ENCODE assay signal across 27 cellular contexts in genomic region chr6:87534377-87535047, GRCh38.
"Had no signal": no experiment of that assay in that cellular context is flagged by ENCODE, and none has a peak within 500 bp of the region (broad histone marks: within the 10 kb centered on the region; RNA-seq: fewer than 3 reads in every experiment).

No MANE protein-coding gene starts in this region.

- ATAC-seq: activated CD4-positive, alpha-beta T cell treated with anti-CD3 and anti-CD28 coated beads for 36 hours; activated T-cell treated with anti-CD3 and anti-CD28 coated beads, Interleukin-2, amount 50 U/mL, for 4 hours; gastrocnemius medialis; left colon; naive thymus-derived CD8-positive, alpha-beta T cell; psoas muscle had no signal

- H3K4me1 ChIP-seq: esophagus squamous epithelium, gastrocnemius medialis, psoas muscle, right atrium auricular region, stomach, suprapubic skin had no signal

- H3K4me3 Mint-ChIP-seq: activated B cell treated with CpG ODN at 0.5 μM for 24 hours; activated CD4-positive, alpha-beta T cell treated with anti-CD3 and anti-CD28 coated beads for 36 hours; activated naive CD8-positive, alpha-beta T cell treated with anti-CD3 and anti-CD28 coated beads for 36 hours; activated T-cell treated with anti-CD3 and anti-CD28 coated beads, Interleukin-2, amount 50 U/mL, for 4 hours; endodermal cell; naive thymus-derived CD8-positive, alpha-beta T cell had no signal

- H3K27ac ChIP-seq: cardiac muscle cell, esophagus squamous epithelium, gastrocnemius medialis, ovary, psoas muscle, right atrium auricular region, stomach, suprapubic skin, tibial nerve had no signal

- H3K27ac Mint-ChIP-seq: activated B cell treated with CpG ODN at 0.5 μM for 24 hours; activated CD4-positive, alpha-beta T cell treated with anti-CD3 and anti-CD28 coated beads for 36 hours; activated naive CD8-positive, alpha-beta T cell treated with anti-CD3 and anti-CD28 coated beads for 36 hours; endodermal cell had no signal

- H3K27me3 ChIP-seq: cardiac muscle cell, esophagus squamous epithelium, gastrocnemius medialis, ovary, right atrium auricular region, stomach, suprapubic skin, tibial nerve had no signal

- H3K27me3 Mint-ChIP-seq: activated B cell treated with CpG ODN at 0.5 μM for 24 hours; activated CD4-positive, alpha-beta T cell treated with anti-CD3 and anti-CD28 coated beads for 36 hours; activated naive CD8-positive, alpha-beta T cell treated with anti-CD3 and anti-CD28 coated beads for 36 hours; naive thymus-derived CD8-positive, alpha-beta T cell had no signal

- H3K4me3 ChIP-seq: cardiac muscle cell, esophagus squamous epithelium, gastrocnemius medialis, ovary, psoas muscle, right atrium auricular region, stomach, suprapubic skin, tibial nerve had no signal

- H3K9me3 ChIP-seq: esophagus squamous epithelium, gastrocnemius medialis, ovary, psoas muscle, right atrium auricular region, stomach, suprapubic skin, tibial nerve had no signal

- FAIRE-seq: keratinocyte, urothelium cell line had no signal

- H3K36me3 ChIP-seq: ovary had no signal

- DNase-seq: activated B cell treated with CpG ODN at 0.5 μM for 24 hours; activated CD4-positive, alpha-beta T cell treated with anti-CD3 and anti-CD28 coated beads for 36 hours; activated CD4-positive, alpha-beta T cell treated with anti-CD3 and anti-CD28 coated beads, Interleukin-2, amount 50 U/mL, for 48 hours; activated CD8-positive, alpha-beta memory T cell treated with anti-CD3 and anti-CD28 coated beads, Interleukin-2, amount 50 U/mL, for 48 hours; activated naive CD4-positive, alpha-beta T cell treated with Interleukin-2 at 50 U/mL for 16 hours; activated naive CD8-positive, alpha-beta T cell treated with anti-CD3 and anti-CD28 coated beads for 36 hours; activated T-cell treated with anti-CD3 and anti-CD28 coated beads, Interleukin-2, amount 50 U/mL, for 4 hours; amniotic stem cell; cortex of kidney; endodermal cell; esophagus squamous epithelium; gastrocnemius medialis; head of caudate nucleus; left colon; naive thymus-derived CD8-positive, alpha-beta T cell; ovary; psoas muscle; stimulated activated CD4-positive, alpha-beta T cell treated with anti-CD3 and anti-CD28 coated beads, Interleukin-1b, Interleukin-23, amount 100 ng/mL, for 48 hours; stomach; T-helper 1 cell; T-helper 9 cell had no signal

- H3K4me1 Mint-ChIP-seq: endodermal cell had no signal
